Comparison of ENCODE assay signal across 12 cellular contexts in genomic region chr1:28577738-28578536, GRCh38. TPM values are rescaled to one million over a fixed set of nuclear protein-coding genes. Genes with fewer than 3 reads are reported as not detected.
DNase-seq lines count a peak whose midpoint lies in the region; ATAC-seq and TF ChIP-seq lines count a peak whose summit lies in the region.
"Had no signal": no experiment of that assay in that cellular context is flagged by ENCODE, and none has a peak within 500 bp of the region (broad histone marks: within the 10 kb centered on the region; RNA-seq: fewer than 3 reads in every experiment).

No MANE protein-coding gene starts in this region.

- H3K4me3 ChIP-seq in mucosa of descending colon: no peak overlapping the region
- H3K4me3 ChIP-seq: gastrocnemius medialis, thyroid gland had no signal

- H3K4me1 ChIP-seq in mucosa of descending colon (ENCODE audit: low read depth): peaks cover 13% of the 10 kb centered on the region

- H3K36me3 ChIP-seq in mucosa of descending colon (ENCODE audit: low read depth): no peaks in the 10 kb centered on the region

- no peaks in the 10 kb centered on the region for H3K27me3 Mint-ChIP-seq in activated CD8-positive, alpha-beta memory T cell treated with anti-CD3 and anti-CD28 coated beads, Interleukin-2, amount 10 ng/mL, durations not matched to agents 7 days and 5 days
- H3K27me3 Mint-ChIP-seq in natural killer cell (ENCODE audit: low read depth in 2 of 2): no peaks in the 10 kb centered on the region

- peak overlapping the region; percentile 58 for H3K27ac Mint-ChIP-seq in activated CD8-positive, alpha-beta memory T cell treated with anti-CD3 and anti-CD28 coated beads, Interleukin-2, amount 10 ng/mL, durations not matched to agents 7 days and 5 days
- peak overlapping the region; percentile 62 for H3K27ac Mint-ChIP-seq in natural killer cell

- intact Hi-C loops in natural killer cell (cut with micrococcal nuclease) (no loop called here), mucosa of descending colon (cut with DNase I, micrococcal nuclease) (no loop called here)

- peaks cover 29% of the 10 kb centered on the region for H3K4me1 Mint-ChIP-seq in activated CD8-positive, alpha-beta memory T cell treated with anti-CD3 and anti-CD28 coated beads, Interleukin-2, amount 10 ng/mL, durations not matched to agents 7 days and 5 days
- peaks cover 34 to 38% of the 10 kb centered on the region in 2 donors for H3K4me1 Mint-ChIP-seq in natural killer cell

- no peak for TF ChIP-seq CTCF in natural killer cell (IDR thresholded peaks at IDR 0.05)
- TF ChIP-seq CTCF in mucosa of descending colon (IDR thresholded peaks at IDR 0.05): no peak

- CTCF ChIA-PET in activated CD8-positive, alpha-beta memory T cell treated with anti-CD3 and anti-CD28 coated beads, Interleukin-2, amount 10 ng/mL, durations not matched to agents 7 days and 5 days (lab: Charles Lee): interaction anchor here (0.6 to 4.4 kb wide), 5 partner anchors 11 to 70 kb away, joined by 3 to 19 read pairs (median 4); no protein-coding TSS in a partner anchor

- DNase-seq in EH (ENCODE audit: low read depth): peak; percentile 2
- DNase-seq in HT1080 (ENCODE audit: low read depth): peak; percentile 41
- no peak for DNase-seq in activated CD8-positive, alpha-beta memory T cell treated with anti-CD3 and anti-CD28 coated beads, Interleukin-2, amount 10 ng/mL, durations not matched to agents 7 days and 5 days
- DNase-seq in natural killer cell: no peak
- DNase-seq in mucosa of descending colon: no peak
- no peak for DNase-seq in RPMI8226
- DNase-seq: gastrocnemius medialis, mesendoderm, NCI-H2171, thyroid gland had no signal

- no peak for ATAC-seq in activated CD8-positive, alpha-beta memory T cell treated with anti-CD3 and anti-CD28 coated beads, Interleukin-2, amount 10 ng/mL, durations not matched to agents 7 days and 5 days
- ATAC-seq in natural killer cell (no peak), mucosa of descending colon (no peak), GM18868 (IDR thresholded peaks at IDR 0.05; ENCODE audit: unreplicated experiment) (no peak)
- ATAC-seq: gastrocnemius medialis had no signal

- no peaks in the 10 kb centered on the region for H3K9me3 Mint-ChIP-seq in activated CD8-positive, alpha-beta memory T cell treated with anti-CD3 and anti-CD28 coated beads, Interleukin-2, amount 10 ng/mL, durations not matched to agents 7 days and 5 days (ENCODE audit: low read depth)
- H3K9me3 Mint-ChIP-seq in natural killer cell: no peaks in the 10 kb centered on the region

- H3K9me3 ChIP-seq in mucosa of descending colon: no peaks in the 10 kb centered on the region
- H3K9me3 ChIP-seq: gastrocnemius medialis, thyroid gland had no signal

- peaks cover 47% of the 10 kb centered on the region for H3K36me3 Mint-ChIP-seq in activated CD8-positive, alpha-beta memory T cell treated with anti-CD3 and anti-CD28 coated beads, Interleukin-2, amount 10 ng/mL, durations not matched to agents 7 days and 5 days
- peaks cover 16% of the 10 kb centered on the region for H3K36me3 Mint-ChIP-seq in natural killer cell

- H3K4me3 Mint-ChIP-seq in activated CD8-positive, alpha-beta memory T cell treated with anti-CD3 and anti-CD28 coated beads, Interleukin-2, amount 10 ng/mL, durations not matched to agents 7 days and 5 days: no peak overlapping the region
- H3K4me3 Mint-ChIP-seq in natural killer cell: no peak overlapping the region

RNA-seq across cellular contexts. Expression of gene RAB42, which starts 14.1 kb away (rescaled TPM):
- not detected in 2 replicates for total RNA-seq in HT1080 (2014; rRNA removed; shearing (Covaris generic))
- not detected in 2 replicates for polyA plus RNA-seq in HT1080 (2015; cell fraction: cytosol; rRNA removed)
- polyA plus RNA-seq in HT1080 (2015; cell fraction: nucleus; rRNA removed): not detected in 2 replicates
- total RNA-seq in activated CD8-positive, alpha-beta memory T cell treated with anti-CD3 and anti-CD28 coated beads, Interleukin-2, amount 10 ng/mL, durations not matched to agents 7 days and 5 days: not detected
- total RNA-seq in natural killer cell: under 1 TPM in 1 of 3 donors, not detected in 2; 0.38 TPM
- total RNA-seq in mucosa of descending colon: 1 to 10 TPM; 3.5 to 5.9 (median 3.8) TPM
- total RNA-seq: bronchial epithelial cell had no signal

RNA-seq across cellular contexts. Expression of gene TRNAU1AP, which starts 25.1 kb away (rescaled TPM):
- 18.9 and 26.4 TPM in 2 replicates for total RNA-seq in HT1080 (2014; rRNA removed; shearing (Covaris generic))
- 10.3 and 12.0 TPM in 2 replicates for polyA plus RNA-seq in HT1080 (2015; cell fraction: cytosol; rRNA removed)
- 14.8 and 18.5 TPM in 2 replicates for polyA plus RNA-seq in HT1080 (2015; cell fraction: nucleus; rRNA removed)
- total RNA-seq in activated CD8-positive, alpha-beta memory T cell treated with anti-CD3 and anti-CD28 coated beads, Interleukin-2, amount 10 ng/mL, durations not matched to agents 7 days and 5 days: 10 to 100 TPM; 52.8 to 55.2 TPM
- total RNA-seq in natural killer cell (10 to 100 TPM; 28.3 to 38.7 (median 32.1) TPM), mucosa of descending colon (10 to 100 TPM; 13.1 to 20.9 (median 16.0) TPM)

Comparison
In these comparisons a context has a peak if more than half of its experiments do, and no peak if none do; other contexts are left out.
1. DNase-seq: peak in EH (single experiment) and HT1080 (single experiment); none in activated CD8-positive, alpha-beta memory T cell treated with anti-CD3 and anti-CD28 coated beads, Interleukin-2, amount 10 ng/mL, durations not matched to agents 7 days and 5 days (single experiment), natural killer cell (single experiment), mucosa of descending colon (0 of 3) and RPMI8226 (single experiment).